In genomic region chr15:88610756-88611231, GRCh38 we compare ENCODE assay signal across 16 cellular contexts. TPM values are rescaled to one million over a fixed set of nuclear protein-coding genes. Genes with fewer than 3 reads are reported as not detected.
DNase-seq lines count a peak whose midpoint lies in the region; ATAC-seq and TF ChIP-seq lines count a peak whose summit lies in the region.
"Had no signal": no experiment of that assay in that cellular context is flagged by ENCODE, and none has a peak within 500 bp of the region (broad histone marks: within the 10 kb centered on the region; RNA-seq: fewer than 3 reads in every experiment).

No MANE protein-coding gene starts in this region.

- no CpG with 5 or more reads among the region's 4 CpGs for WGBS in IMR-90 (ENCODE audit: extremely low coverage in 2 of 2, insufficient read length in 1 of 2), 2 experiments

- TF ChIP-seq CTCF in IMR-90 (conservative IDR thresholded peaks at IDR 0.05; ENCODE audit: low read depth, low read length), result 0 out of 2 replicates have a peak, but pooled peaks have one; percentile 13

- no peak overlapping the region for H2BK120ac ChIP-seq in IMR-90 (ENCODE audit: low read depth, low read length)

- peaks cover 0 to 15% (median 2%) of the 10 kb centered on the region in 5 donors for H3K36me3 Mint-ChIP-seq in naive thymus-derived CD4-positive, alpha-beta T cell
- H3K36me3 Mint-ChIP-seq: activated naive CD4-positive, alpha-beta T cell treated with anti-CD3 and anti-CD28 coated beads, Interleukin-2, amount 10 ng/mL, durations not matched to agents 7 days and 5 days; mesothelial cell of epicardium; stimulated activated effector memory CD8-positive, alpha-beta T cell treated with anti-CD3 and anti-CD28 coated beads, Interleukin-12 subunit alpha, Interleukin-12 subunit beta, amount 100 ng/mL, for 72 hours had no signal

- no peak overlapping the region for H3K4me3 Mint-ChIP-seq in naive thymus-derived CD4-positive, alpha-beta T cell
- H3K4me3 Mint-ChIP-seq: activated naive CD4-positive, alpha-beta T cell treated with anti-CD3 and anti-CD28 coated beads, Interleukin-2, amount 10 ng/mL, durations not matched to agents 7 days and 5 days; mesothelial cell of epicardium; stimulated activated effector memory CD8-positive, alpha-beta T cell treated with anti-CD3 and anti-CD28 coated beads, Interleukin-12 subunit alpha, Interleukin-12 subunit beta, amount 100 ng/mL, for 72 hours had no signal

- DNase-seq in Daoy (ENCODE audit: low read depth), result peak; percentile 30
- DNase-seq in IMR-90, result peak; percentile 13
- DNase-seq in SW480 (ENCODE audit: low spot score), result peak; percentile 74
- DNase-seq in naive thymus-derived CD4-positive, alpha-beta T cell, result no peak
- DNase-seq in stimulated activated CD4-positive, alpha-beta T cell treated with anti-CD3 and anti-CD28 coated beads, Interleukin-1b, Interleukin-23, amount 100 ng/mL, for 48 hours, result no peak
- DNase-seq in NK-92 treated with Interleukin-12 subunit alpha and Interleukin-12 subunit beta, amount 100 ng/mL, for 24 hours (lab: John Stamatoyannopoulos, UW), result no peak
- DNase-seq in HPDE6-E6E7 (ENCODE audit: extremely low spot score), result no peak
- DNase-seq in C1 segment of cervical spinal cord (lab: John Stamatoyannopoulos, UW), result no peak
- DNase-seq: activated CD4-positive, alpha-beta T cell treated with anti-CD3 and anti-CD28 coated beads, Interleukin-2, amount 50 U/mL, for 1 hour; activated naive CD4-positive, alpha-beta T cell treated with anti-CD3 and anti-CD28 coated beads, Interleukin-2, amount 10 ng/mL, durations not matched to agents 7 days and 5 days; heart left ventricle; NCI-H1694 treated with DMSO at 0.1 percent for 48 hours; SHP77; stimulated activated CD4-positive, alpha-beta T cell treated with anti-CD3 and anti-CD28 coated beads, Interleukin-12 subunit alpha, Interleukin-12 subunit beta, amount 100 ng/mL, for 4 hours had no signal

- no peak for TF ChIP-seq RAD21 in IMR-90 (IDR thresholded peaks at IDR 0.05; ENCODE audit: low read length)

- peak; percentile 25; the same call in 1 of the 2 replicates for ATAC-seq in IMR-90 (ENCODE audit: low read depth)
- peak; percentile 58 for ATAC-seq in naive thymus-derived CD4-positive, alpha-beta T cell
- ATAC-seq: heart left ventricle; stimulated activated effector memory CD8-positive, alpha-beta T cell treated with anti-CD3 and anti-CD28 coated beads, Interleukin-12 subunit alpha, Interleukin-12 subunit beta, amount 100 ng/mL, for 72 hours had no signal

- no peak overlapping the region for H3K14ac ChIP-seq in IMR-90 (replicated peaks; ENCODE audit: low read depth, low read length)

- no peak overlapping the region for H3K4me2 ChIP-seq in IMR-90 (ENCODE audit: low read depth, low read length)

- no TSS peak for BruUV-seq in IMR-90 (replicated peaks; lab: Mats Ljungman, UMichigan)

- H2BK5ac ChIP-seq in IMR-90 (ENCODE audit: low read depth, low read length, poor library complexity, severe bottlenecking), result no peak overlapping the region

- no peak overlapping the region for H3K4ac ChIP-seq in IMR-90 (ENCODE audit: low read depth, low read length)

- no peaks in the 10 kb centered on the region for H4K20me1 ChIP-seq in IMR-90 (ENCODE audit: insufficient read depth, low read length)

- no peak overlapping the region for H2AK5ac ChIP-seq in IMR-90 (ENCODE audit: low read depth, low read length)

- dilution Hi-C loops in IMR-90 (cut with HindIII; ENCODE audit: low sequenced_read_pairs, unreplicated experiment), result no loop called here

- H3K4me1 Mint-ChIP-seq in naive thymus-derived CD4-positive, alpha-beta T cell, result peaks cover 0 to 10% (median 5%) of the 10 kb centered on the region in 7 donors

- H3K56ac ChIP-seq in IMR-90 (ENCODE audit: extremely low read depth, insufficient read depth, low read length), result no peak overlapping the region

- no peak overlapping the region for H2BK20ac ChIP-seq in IMR-90 (ENCODE audit: low read depth, low read length)

- no peaks in the 10 kb centered on the region for H3K9me3 ChIP-seq in IMR-90 (ENCODE audit: control insufficient read depth, insufficient read depth, low read length)
- no peaks in the 10 kb centered on the region for H3K9me3 ChIP-seq in naive thymus-derived CD4-positive, alpha-beta T cell (ENCODE audit: control insufficient read depth in 2 of 3, low read length in 3 of 3)
- H3K9me3 ChIP-seq: heart left ventricle had no signal

- H4K91ac ChIP-seq in IMR-90 (ENCODE audit: insufficient read depth, low read depth, low read length), result no peak overlapping the region

- H3K27ac Mint-ChIP-seq in naive thymus-derived CD4-positive, alpha-beta T cell, result no peak overlapping the region
- H3K27ac Mint-ChIP-seq: activated naive CD4-positive, alpha-beta T cell treated with anti-CD3 and anti-CD28 coated beads, Interleukin-2, amount 10 ng/mL, durations not matched to agents 7 days and 5 days; mesothelial cell of epicardium; stimulated activated effector memory CD8-positive, alpha-beta T cell treated with anti-CD3 and anti-CD28 coated beads, Interleukin-12 subunit alpha, Interleukin-12 subunit beta, amount 100 ng/mL, for 72 hours had no signal

- no peak overlapping the region for H4K8ac ChIP-seq in IMR-90 (ENCODE audit: low read depth in 2 of 2, low read length in 2 of 2)

- peaks cover 0 to 3% (median 0%) of the 10 kb centered on the region in 11 donors for H3K9me3 Mint-ChIP-seq in naive thymus-derived CD4-positive, alpha-beta T cell
- H3K9me3 Mint-ChIP-seq: activated naive CD4-positive, alpha-beta T cell treated with anti-CD3 and anti-CD28 coated beads, Interleukin-2, amount 10 ng/mL, durations not matched to agents 7 days and 5 days; mesothelial cell of epicardium; stimulated activated effector memory CD8-positive, alpha-beta T cell treated with anti-CD3 and anti-CD28 coated beads, Interleukin-12 subunit alpha, Interleukin-12 subunit beta, amount 100 ng/mL, for 72 hours had no signal

- no peak overlapping the region for H2AFZ ChIP-seq in IMR-90 (replicated peaks; ENCODE audit: low read length, poor library complexity)

- H3K4me1 ChIP-seq in IMR-90 (ENCODE audit: control insufficient read depth, insufficient read depth, low read length), result peaks cover 4% of the 10 kb centered on the region; the same call in 1 of the 2 replicates
- peaks cover 0 to 1% of the 10 kb centered on the region in 2 donors for H3K4me1 ChIP-seq in naive thymus-derived CD4-positive, alpha-beta T cell (ENCODE audit: control insufficient read depth in 2 of 2, insufficient read depth in 2 of 2, low read length in 2 of 2)

- intact Hi-C loops in IMR-90 (cut with micrococcal nuclease), result no loop called here
- intact Hi-C loops in naive thymus-derived CD4-positive, alpha-beta T cell (cut with micrococcal nuclease), result no loop called here

- H3K9ac ChIP-seq in IMR-90 (ENCODE audit: low read depth, low read length), result no peak overlapping the region

- H3K79me1 ChIP-seq in IMR-90 (ENCODE audit: low read depth in 1 of 2, low read length in 2 of 2), result no peaks in the 10 kb centered on the region

- peaks cover 34% of the 10 kb centered on the region for H3K27me3 ChIP-seq in IMR-90 (ENCODE audit: control insufficient read depth, insufficient read depth, low read length)
- peaks cover 0 to 3% of the 10 kb centered on the region in 2 donors for H3K27me3 ChIP-seq in naive thymus-derived CD4-positive, alpha-beta T cell (ENCODE audit: control insufficient read depth in 2 of 2, insufficient read depth in 2 of 2, low read length in 2 of 2)

- CTCF ChIA-PET in IMR-90 (lab: Yijun Ruan, JAX), result no interaction called here
- CTCF ChIA-PET in naive thymus-derived CD4-positive, alpha-beta T cell (lab: Charles Lee), result no interaction called here

- POLR2A ChIA-PET in IMR-90 (lab: Charles Lee; ENCODE audit: unreplicated experiment), result no interaction called here
- POLR2A ChIA-PET in naive thymus-derived CD4-positive, alpha-beta T cell (lab: Charles Lee), result no interaction called here

- H3K23ac ChIP-seq in IMR-90 (ENCODE audit: low read depth, low read length), result no peak overlapping the region

- H3K18ac ChIP-seq in IMR-90 (ENCODE audit: low read depth, low read length), result no peak overlapping the region

- no peak overlapping the region for H4K5ac ChIP-seq in IMR-90 (ENCODE audit: low read depth, low read length)

- in situ Hi-C loops in IMR-90 (cut with MboI; ENCODE audit: low sequenced_read_pairs), result no loop called here

- peaks cover 44 to 71% (median 63%) of the 10 kb centered on the region in 5 donors for H3K27me3 Mint-ChIP-seq in naive thymus-derived CD4-positive, alpha-beta T cell

- peaks cover 8% of the 10 kb centered on the region; the same call in 1 of the 2 replicates for H3K9me1 ChIP-seq in IMR-90 (ENCODE audit: insufficient read depth, low read length)

- no peak for TF ChIP-seq POLR2A in IMR-90 (IDR thresholded peaks at IDR 0.05; ENCODE audit: low read depth, low read length)

- no peaks in the 10 kb centered on the region for H3K36me3 ChIP-seq in IMR-90 (ENCODE audit: control insufficient read depth, insufficient read depth, low read length)
- no peaks in the 10 kb centered on the region for H3K36me3 ChIP-seq in naive thymus-derived CD4-positive, alpha-beta T cell (ENCODE audit: control insufficient read depth in 2 of 3, insufficient read depth in 3 of 3, low read length in 3 of 3)
- H3K36me3 ChIP-seq: heart left ventricle had no signal

- no peak overlapping the region for H2BK15ac ChIP-seq in IMR-90 (ENCODE audit: low read depth, low read length)

- no peak overlapping the region for H2AK9ac ChIP-seq in IMR-90 (replicated peaks; ENCODE audit: low read depth, low read length, poor library complexity)

- no peak overlapping the region for H3K4me3 ChIP-seq in IMR-90 (ENCODE audit: insufficient read depth, low read depth, low read length)
- H3K4me3 ChIP-seq in naive thymus-derived CD4-positive, alpha-beta T cell (ENCODE audit: low read length), result no peak overlapping the region
- H3K4me3 ChIP-seq: heart left ventricle had no signal

- no peak overlapping the region for H3K27ac ChIP-seq in IMR-90 (ENCODE audit: insufficient read depth, low read length)
- H3K27ac ChIP-seq in naive thymus-derived CD4-positive, alpha-beta T cell (ENCODE audit: low read depth, low read length), result no peak overlapping the region
- H3K27ac ChIP-seq: heart left ventricle had no signal

RNA-seq across cellular contexts. Expression of gene AEN, which starts 10.3 kb away (rescaled TPM):
- 13.2 and 18.3 TPM in 2 replicates for total RNA-seq in Daoy (2014; rRNA removed; shearing (Covaris generic))
- 85.5 and 91.4 TPM in 2 replicates for total RNA-seq in IMR-90 (2012; rRNA removed)
- 48.6 and 55.4 TPM in 2 replicates for polyA plus RNA-seq in IMR-90 (2012; rRNA removed)
- 28.8 and 37.7 TPM in 2 replicates for polyA plus RNA-seq in IMR-90 (2012; cell fraction: cytosol; rRNA removed)
- polyA plus RNA-seq in IMR-90 (2012; cell fraction: nucleus; rRNA removed; ENCODE audit: low replicate concordance), result 139 and 157 TPM in 2 replicates
- total RNA-seq in naive thymus-derived CD4-positive, alpha-beta T cell, result 10 to 100 TPM; 29.6 to 52.1 (median 44.2) TPM
- polyA plus RNA-seq in naive thymus-derived CD4-positive, alpha-beta T cell, result 10 to 100 TPM; 20.2 to 31.7 TPM

RNA-seq across cellular contexts. Expression of gene ISG20, which starts 28.0 kb away (rescaled TPM):
- 7.9 and 13.3 TPM in 2 replicates for total RNA-seq in Daoy (2014; rRNA removed; shearing (Covaris generic))
- total RNA-seq in IMR-90 (2012; rRNA removed), result 0.72 and 1.1 TPM in 2 replicates
- 1.2 and 3.1 TPM in 2 replicates for polyA plus RNA-seq in IMR-90 (2012; rRNA removed)
- polyA plus RNA-seq in IMR-90 (2012; cell fraction: cytosol; rRNA removed), result 1.7 and 3.0 TPM in 2 replicates
- polyA plus RNA-seq in IMR-90 (2012; cell fraction: nucleus; rRNA removed; ENCODE audit: low replicate concordance), result 3.5 and 5.7 TPM in 2 replicates
- total RNA-seq in naive thymus-derived CD4-positive, alpha-beta T cell, result 100 to 1,000 TPM in 4 of 5 experiments, 10 to 100 TPM in 1; 92.5 to 160 (median 149) TPM
- polyA plus RNA-seq in naive thymus-derived CD4-positive, alpha-beta T cell, result 100 to 1,000 TPM; 344 to 415 TPM

Comparison
In these comparisons a context has a peak if more than half of its experiments do, and no peak if none do; other contexts are left out.
1. DNase-seq: peak in Daoy (single experiment), IMR-90 (single experiment) and SW480 (single experiment); none in naive thymus-derived CD4-positive, alpha-beta T cell (0 of 9), stimulated activated CD4-positive, alpha-beta T cell treated with anti-CD3 and anti-CD28 coated beads, Interleukin-1b, Interleukin-23, amount 100 ng/mL, for 48 hours (single experiment), NK-92 treated with Interleukin-12 subunit alpha and Interleukin-12 subunit beta, amount 100 ng/mL, for 24 hours (single experiment), HPDE6-E6E7 (single experiment) and C1 segment of cervical spinal cord (0 of 14).